In genomic region chr18:9810216-9810804, GRCh38 we compare ENCODE assay signal across 21 cellular contexts.
DNase-seq lines count a peak whose midpoint lies in the region; ATAC-seq and TF ChIP-seq lines count a peak whose summit lies in the region.
"Had no signal": no experiment of that assay in that cellular context is flagged by ENCODE, and none has a peak within 500 bp of the region (broad histone marks: within the 10 kb centered on the region; RNA-seq: fewer than 3 reads in every experiment).

No MANE protein-coding gene starts in this region.

- H3K4me3 ChIP-seq in Panc1 (ENCODE audit: low read depth in 2 of 2, low read length in 2 of 2) (no peak overlapping the region), mesenchymal stem cell (ENCODE audit: insufficient read depth in 1 of 2, low read depth in 1 of 2, low read length in 2 of 2) (no peak overlapping the region), subcutaneous abdominal adipose tissue (ENCODE audit: low read depth in 1 of 5, low read length in 5 of 5) (no peak overlapping the region), PC-3 (ENCODE audit: low read length) (no peak overlapping the region)
- H3K4me3 ChIP-seq: skin epidermis, upper lobe of left lung had no signal

- no peak overlapping the region for H2BK12ac ChIP-seq in mesenchymal stem cell (ENCODE audit: low read length in 2 of 2)

- H3K4me2 ChIP-seq in mesenchymal stem cell (ENCODE audit: low read length, poor library complexity, severe bottlenecking), result no peak overlapping the region
- no peak overlapping the region for H3K4me2 ChIP-seq in PC-3 (ENCODE audit: low read length)

- in situ Hi-C loops in Panc1 (cut with HindIII; ENCODE audit: low pct_unique_long_range_greater_than_20kb, low sequenced_read_pairs), result no loop called here

- 45% methylated on average over 4 of the region's 5 CpGs for WGBS in mesenchymal stem cell

- peaks cover 3% of the 10 kb centered on the region for H3K79me1 ChIP-seq in mesenchymal stem cell (replicated peaks; ENCODE audit: low read length, poor library complexity, severe bottlenecking)

- intact Hi-C loops in Panc1 (cut with micrococcal nuclease; ENCODE audit: unreplicated experiment) (no loop called here), posterior cingulate gyrus (cut with DNase I) (no loop called here), PC-3 (cut with micrococcal nuclease) (loop anchor here (5.0 kb wide), 1 partner anchor 102 kb away; the partner anchor contains the start of gene VAPA)

- no peak overlapping the region for H4K8ac ChIP-seq in mesenchymal stem cell (ENCODE audit: low read length)

- H3K36me3 ChIP-seq in Panc1 (ENCODE audit: control insufficient read depth, insufficient read depth, low read length) (no peaks in the 10 kb centered on the region), mesenchymal stem cell (ENCODE audit: control insufficient read depth in 1 of 2, insufficient read depth in 2 of 2, low read depth in 1 of 2, low read length in 2 of 2) (peaks cover 0 to 6% of the 10 kb centered on the region in 2 experiments), subcutaneous abdominal adipose tissue (ENCODE audit: control insufficient read depth in 5 of 5, insufficient read depth in 5 of 5, low read length in 5 of 5) (peaks cover 0 to 3% (median 0%) of the 10 kb centered on the region in 5 donors), PC-3 (ENCODE audit: low read depth, low read length) (no peaks in the 10 kb centered on the region)
- H3K36me3 ChIP-seq: brain microvascular endothelial cell had no signal

- H2BK120ac ChIP-seq in mesenchymal stem cell (ENCODE audit: low read depth, low read length), result no peak overlapping the region

- H3F3A ChIP-seq in PC-3 (ENCODE audit: low read length, unreplicated experiment), result no peaks in the 10 kb centered on the region

- H3K18ac ChIP-seq in mesenchymal stem cell (ENCODE audit: low read depth in 1 of 2, low read length in 2 of 2), result no peak overlapping the region

- ATAC-seq in Panc1, result no peak
- no peak for ATAC-seq in PC-3
- ATAC-seq: activated CD4-positive, alpha-beta T cell treated with anti-CD3 and anti-CD28 coated beads for 36 hours; activated CD8-positive, alpha-beta memory T cell treated with anti-CD3 and anti-CD28 coated beads, Interleukin-2, amount 10 ng/mL, durations not matched to agents 7 days and 5 days; foreskin keratinocyte; natural killer cell; stimulated activated naive B cell treated with anti-CD40 and anti-IgM and Interleukin-4, amounts not matched to agents 10 μg/mL and 1 μg/mL and 100 μg/mL, for 72 hours had no signal

- H2BK5ac ChIP-seq in mesenchymal stem cell (ENCODE audit: low read depth, low read length, poor library complexity, severe bottlenecking), result no peak overlapping the region

- peak overlapping the region; percentile 74 for H3K27ac ChIP-seq in Panc1 (ENCODE audit: low read length)
- peak overlapping the region; percentile 6 for H3K27ac ChIP-seq in cingulate gyrus (ENCODE audit: low read depth, low read length)
- no peak overlapping the region for H3K27ac ChIP-seq in mesenchymal stem cell (ENCODE audit: low read length, poor library complexity, severe bottlenecking)
- H3K27ac ChIP-seq in subcutaneous abdominal adipose tissue (ENCODE audit: low read depth, low read length), result peak overlapping the region; percentile 38
- H3K27ac ChIP-seq in PC-3 (ENCODE audit: low read length), result no peak overlapping the region
- H3K27ac ChIP-seq: brain microvascular endothelial cell, foreskin keratinocyte had no signal

- H2AFZ ChIP-seq in mesenchymal stem cell (ENCODE audit: low read depth, low read length) (no peak overlapping the region), PC-3 (ENCODE audit: low read length) (no peak overlapping the region)

- H4K20me1 ChIP-seq in PC-3 (ENCODE audit: low read length), result no peaks in the 10 kb centered on the region

- no peak overlapping the region for H3K14ac ChIP-seq in mesenchymal stem cell (ENCODE audit: low read length in 2 of 2)

- no TSS peak for BruUV-seq in Panc1 (replicated peaks; lab: Mats Ljungman, UMichigan)
- no TSS peak for BruUV-seq in PC-3 (replicated peaks; lab: Mats Ljungman, UMichigan)

- CTCF ChIA-PET in Panc1 (lab: Charles Lee) (no interaction called here), PC-3 (lab: Charles Lee) (no interaction called here)

- H3K4me1 ChIP-seq in Panc1 (ENCODE audit: control insufficient read depth, insufficient read depth, low read length) (peaks cover 60% of the 10 kb centered on the region), mesenchymal stem cell (ENCODE audit: control insufficient read depth, insufficient read depth, low read depth, low read length) (peaks cover 20% of the 10 kb centered on the region), subcutaneous abdominal adipose tissue (ENCODE audit: control insufficient read depth in 5 of 5, insufficient read depth in 5 of 5, low read length in 5 of 5) (peaks cover 4 to 34% (median 27%) of the 10 kb centered on the region in 5 donors), PC-3 (ENCODE audit: insufficient read depth, low read length) (peaks cover 25% of the 10 kb centered on the region)

- POLR2A ChIA-PET in Panc1 (lab: Charles Lee) (no interaction called here), PC-3 (lab: Charles Lee; ENCODE audit: unreplicated experiment) (no interaction called here)

- no peak overlapping the region for H2AK5ac ChIP-seq in mesenchymal stem cell (ENCODE audit: low read length, severe bottlenecking)

- no peak overlapping the region for H3K23ac ChIP-seq in mesenchymal stem cell (ENCODE audit: low read length in 2 of 2)

- TF ChIP-seq CTCF in Panc1 (IDR thresholded peaks at IDR 0.05), result no peak
- TF ChIP-seq CTCF in PC-3 (conservative IDR thresholded peaks at IDR 0.05; ENCODE audit: low read depth, low read length), result no peak

- no peak for DNase-seq in Panc1 (ENCODE audit: low read depth, low spot score)
- peak; percentile 76 for DNase-seq in mesenchymal stem cell
- DNase-seq in activated CD4-positive, alpha-beta T cell treated with anti-CD3 and anti-CD28 coated beads, Interleukin-2, amount 50 U/mL, for 1 hour, result no peak
- DNase-seq in NOMO-1 treated with DMSO at 0.1 percent for 48 hours (lab: John Stamatoyannopoulos, UW; ENCODE audit: unreplicated experiment), result no peak
- no peak for DNase-seq in posterior cingulate gyrus
- no peak for DNase-seq in PC-3
- DNase-seq: activated CD4-positive, alpha-beta T cell treated with anti-CD3 and anti-CD28 coated beads for 36 hours; activated CD8-positive, alpha-beta memory T cell treated with anti-CD3 and anti-CD28 coated beads, Interleukin-2, amount 10 ng/mL, durations not matched to agents 7 days and 5 days; activated naive CD8-positive, alpha-beta T cell treated with anti-CD3 and anti-CD28 coated beads, Interleukin-2, amount 10 ng/mL, durations not matched to agents 7 days and 5 days; AML-193; brain microvascular endothelial cell; foreskin keratinocyte; HCEC 1CT; natural killer cell; NCI-H524 treated with DMSO at 0.1 percent for 48 hours; stimulated activated CD4-positive, alpha-beta T cell treated with anti-CD3 and anti-CD28 coated beads, Interleukin-2, amount 100 ng/mL, for 24 hours; stimulated activated naive B cell treated with anti-CD40 and anti-IgM and Interleukin-4, amounts not matched to agents 10 μg/mL and 1 μg/mL and 100 μg/mL, for 72 hours; upper lobe of left lung had no signal

- H3K27me3 ChIP-seq in Panc1 (ENCODE audit: control insufficient read depth, insufficient read depth, low read length), result no peaks in the 10 kb centered on the region
- H3K27me3 ChIP-seq in mesenchymal stem cell (ENCODE audit: control insufficient read depth in 1 of 2, insufficient read depth in 1 of 2, low read length in 2 of 2), result no peaks in the 10 kb centered on the region
- no peaks in the 10 kb centered on the region for H3K27me3 ChIP-seq in subcutaneous abdominal adipose tissue (ENCODE audit: control insufficient read depth in 5 of 5, insufficient read depth in 4 of 5, low read length in 5 of 5)
- H3K27me3 ChIP-seq in PC-3 (ENCODE audit: low read length), result no peaks in the 10 kb centered on the region
- H3K27me3 ChIP-seq: brain microvascular endothelial cell, foreskin keratinocyte, upper lobe of left lung had no signal

- H3K9me3 ChIP-seq in Panc1 (ENCODE audit: control insufficient read depth, insufficient read depth, low read depth, low read length) (no peaks in the 10 kb centered on the region), mesenchymal stem cell (ENCODE audit: control insufficient read depth, low read length) (no peaks in the 10 kb centered on the region), subcutaneous abdominal adipose tissue (ENCODE audit: control insufficient read depth in 5 of 5, low read length in 5 of 5) (no peaks in the 10 kb centered on the region), PC-3 (ENCODE audit: low read length) (no peaks in the 10 kb centered on the region)
- H3K9me3 ChIP-seq: upper lobe of left lung had no signal

- no peak overlapping the region for H3K4ac ChIP-seq in mesenchymal stem cell (ENCODE audit: low read depth in 1 of 2, low read length in 2 of 2)

- H4K91ac ChIP-seq in mesenchymal stem cell (ENCODE audit: low read length), result no peak overlapping the region

- no peaks in the 10 kb centered on the region for H3K9me2 ChIP-seq in PC-3 (replicated peaks; ENCODE audit: low read length)

- H2BK15ac ChIP-seq in mesenchymal stem cell (ENCODE audit: low read depth, poor library complexity, severe bottlenecking), result no peak overlapping the region

- no peaks in the 10 kb centered on the region for H3K79me2 ChIP-seq in PC-3 (ENCODE audit: low read length)

- no peak overlapping the region for H3K9ac ChIP-seq in mesenchymal stem cell (ENCODE audit: low read length)
- no peak overlapping the region for H3K9ac ChIP-seq in subcutaneous abdominal adipose tissue (ENCODE audit: low read length in 5 of 5)
- H3K9ac ChIP-seq in PC-3 (ENCODE audit: low read length), result no peak overlapping the region

Comparison
In these comparisons a context has a peak if more than half of its experiments do, and no peak if none do; other contexts are left out.
1. H3K27ac ChIP-seq: peak in Panc1 (single experiment), cingulate gyrus (single experiment) and subcutaneous abdominal adipose tissue (single experiment); none in mesenchymal stem cell (single experiment) and PC-3 (single experiment).